31 cellular contexts compared by ENCODE assay signal in the genomic region with DNA sequence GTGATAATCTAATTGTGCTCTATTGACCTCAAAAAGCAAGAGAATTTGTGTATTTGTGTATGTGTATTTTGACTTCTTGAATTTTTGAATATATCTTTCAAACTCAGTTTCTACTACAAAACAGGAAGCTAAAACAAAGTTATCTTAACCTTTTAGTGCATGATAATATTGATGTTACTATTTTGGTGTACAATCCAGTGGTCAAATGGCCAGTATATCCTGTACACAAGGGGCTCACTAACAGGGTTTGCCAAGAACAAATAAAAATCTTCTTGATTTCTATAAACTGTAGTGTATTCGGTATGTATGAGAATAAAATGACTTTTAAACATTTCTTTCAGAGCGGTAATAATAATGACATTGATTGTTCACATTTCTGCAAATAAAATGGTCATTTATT.
"Had no signal": no experiment of that assay in that cellular context is flagged by ENCODE, and none has a peak within 500 bp of the region (broad histone marks: within the 10 kb centered on the region; RNA-seq: fewer than 3 reads in every experiment).

No MANE protein-coding gene starts in this region.

- DNase-seq: activated B cell treated with CpG ODN at 0.5 μM for 24 hours; activated CD4-positive, alpha-beta memory T cell treated with anti-CD3 and anti-CD28 coated beads for 36 hours; activated CD4-positive, alpha-beta T cell treated with anti-CD3 and anti-CD28 coated beads for 4 hours; activated CD4-positive, alpha-beta T cell treated with anti-CD3 and anti-CD28 coated beads, Interleukin-2, amount 10 ng/mL, durations not matched to agents 24 days and 14 days; activated CD4-positive, alpha-beta T cell treated with anti-CD3 and anti-CD28 coated beads, Interleukin-2, amount 50 U/mL, for 1 hour; activated CD4-positive, alpha-beta T cell treated with anti-CD3 and anti-CD28 coated beads, Interleukin-2, amount 50 U/mL, for 4 hours; activated CD4-positive, CD25-positive, alpha-beta regulatory T cell treated with anti-CD3 and anti-CD28 coated beads, Interleukin-2, amount 50 U/mL, for 72 hours; activated CD8-positive, alpha-beta memory T cell treated with anti-CD3 and anti-CD28 coated beads, Interleukin-2, amount 50 U/mL, for 4 hours; activated CD8-positive, alpha-beta T cell treated with anti-CD3 and anti-CD28 coated beads for 36 hours; activated effector memory CD4-positive, alpha-beta T cell treated with anti-CD3 and anti-CD28 coated beads, Interleukin-2, amount 50 U/mL, for 16 hours; activated gamma-delta T cell treated with Interleukin-2 at 50 U/mL for 16 hours; activated naive CD4-positive, alpha-beta T cell; activated naive CD4-positive, alpha-beta T cell treated with anti-CD3 and anti-CD28 coated beads for 36 hours; activated naive CD4-positive, alpha-beta T cell treated with anti-CD3 and anti-CD28 coated beads, Interleukin-2, amount 50 U/mL, for 16 hours; activated naive CD8-positive, alpha-beta T cell treated with anti-CD3 and anti-CD28 coated beads for 36 hours; activated T-cell treated with anti-CD3 and anti-CD28 coated beads for 4 hours; activated T-cell treated with anti-CD3 and anti-CD28 coated beads, Interleukin-2, amount 50 U/mL, for 1 hour; activated T-cell treated with anti-CD3 and anti-CD28 coated beads, Interleukin-2, amount 50 U/mL, for 4 hours; activated T-cell treated with anti-CD3 and anti-CD28 coated beads, Interleukin-2, amount 50 U/mL, for 72 hours; adrenal gland; amniotic stem cell; aorta; body of pancreas; brain microvascular endothelial cell; central memory CD4-positive, alpha-beta T cell; T-helper 1 cell; T-helper 2 cell; T-helper 9 cell had no signal

- H3K9me3 ChIP-seq: adrenal gland had no signal

- H3K27ac ChIP-seq: adrenal gland, body of pancreas, brain microvascular endothelial cell, breast epithelium, VCaP had no signal

- FAIRE-seq: astrocyte had no signal

- H3K4me1 ChIP-seq: adrenal gland, body of pancreas, breast epithelium had no signal

- H3K27me3 ChIP-seq: adrenal gland, body of pancreas, brain microvascular endothelial cell, breast epithelium had no signal

- H3K36me3 ChIP-seq: adrenal gland, brain microvascular endothelial cell had no signal

- H3K4me3 ChIP-seq: adrenal gland, body of pancreas, breast epithelium had no signal
